Comparison of ENCODE assay signal across 1 cellular context in genomic region chr19:45153339-45154063, GRCh38.
TF ChIP-seq lines count a peak whose summit lies in the region.

No MANE protein-coding gene starts in this region.

TF ChIP-seq in H1, 55 proteins besides CTCF, POLR2A, EP300 and RAD21:
- peak; percentile 77 for TF ChIP-seq E2F6 (IDR thresholded peaks at IDR 0.05)
- 0 out of 4 replicates have a peak, but pooled peaks have one; percentile 13 to 45 for TF ChIP-seq HDAC2 (IDR thresholded peaks at IDR 0.05; ENCODE audit: borderline replicate concordance in 1 of 2, low read depth in 2 of 2, low read length in 2 of 2)
- peak; percentile 83; the same call in 1 of the 2 replicates for TF ChIP-seq EGR1 (IDR thresholded peaks at IDR 0.05; ENCODE audit: borderline replicate concordance, low read depth, low read length)
- TF ChIP-seq YY1 (IDR thresholded peaks at IDR 0.05; ENCODE audit: low read depth, low read length): 0 out of 2 replicates have a peak, but pooled peaks have one; percentile 6
- TF ChIP-seq SUZ12 (IDR thresholded peaks at IDR 0.05; ENCODE audit: low read length): peak; percentile 35; the same call in 1 of the 2 replicates
- peak; percentile 51 for TF ChIP-seq KDM4A (IDR thresholded peaks at IDR 0.05; ENCODE audit: low read depth, low read length, severe bottlenecking)
- TF ChIP-seq BRCA1 (IDR thresholded peaks at IDR 0.05; ENCODE audit: low read depth, low read length): no peak
- peak; percentile 21 for TF ChIP-seq EZH2 (IDR thresholded peaks at IDR 0.05; ENCODE audit: low read depth, low read length, severe bottlenecking)
- TF ChIP-seq MAX (IDR thresholded peaks at IDR 0.05): peak; percentile 92
- TF ChIP-seq SP4 (IDR thresholded peaks at IDR 0.05; ENCODE audit: low read length): no peak
